In genomic region chr2:51350100-51350499, GRCh38 we compare ENCODE assay signal across 22 cellular contexts.
DNase-seq lines count a peak whose midpoint lies in the region; ATAC-seq, FAIRE-seq and TF ChIP-seq lines count a peak whose summit lies in the region.
"Had no signal": no experiment of that assay in that cellular context is flagged by ENCODE, and none has a peak within 500 bp of the region (broad histone marks: within the 10 kb centered on the region; RNA-seq: fewer than 3 reads in every experiment).

No MANE protein-coding gene starts in this region.

- DNase-seq in HS-5 (ENCODE audit: low read depth) = peak; percentile 56
- DNase-seq in amniotic epithelial cell (ENCODE audit: low read depth) = peak; percentile 69
- DNase-seq in fibroblast of lung (ENCODE audit: low read depth in 2 of 2) = peak; percentile 26 to 84
- DNase-seq in osteoblast (ENCODE audit: insufficient read length, low spot score, missing footprints) = peak; percentile 26
- DNase-seq in kidney = no peak
- no peak for DNase-seq in tibial artery
- DNase-seq: activated CD4-positive, alpha-beta T cell treated with anti-CD3 and anti-CD28 coated beads for 1 hour; activated CD8-positive, alpha-beta T cell treated with anti-CD3 and anti-CD28 coated beads, Interleukin-2, amount 10 ng/mL, durations not matched to agents 7 days and 5 days; activated gamma-delta T cell treated with Interleukin-2 at 50 U/mL for 16 hours; adrenal gland; AML-193; CD8-positive, alpha-beta memory T cell; GM23248; NCI-H1417 treated with DMSO at 0.1 percent for 48 hours; NCI-H524; stimulated activated naive CD8-positive, alpha-beta T cell treated with anti-CD3 and anti-CD28 coated beads, Interleukin-15, amount 100 ng/mL, for 72 hours; SW 1271; trophoblast cell had no signal

- H3K9me3 ChIP-seq in fibroblast of lung (ENCODE audit: control insufficient read depth, insufficient read depth, low read depth, low read length) = no peaks in the 10 kb centered on the region
- H3K9me3 ChIP-seq in osteoblast (ENCODE audit: low read depth, low read length) = no peaks in the 10 kb centered on the region
- no peaks in the 10 kb centered on the region for H3K9me3 ChIP-seq in kidney (ENCODE audit: control insufficient read depth in 1 of 2, low read length in 2 of 2)
- H3K9me3 ChIP-seq in tibial artery = no peaks in the 10 kb centered on the region
- H3K9me3 ChIP-seq: adrenal gland, right atrium auricular region had no signal

- FAIRE-seq in kidney (lab: Jason Lieb, UNC) = no peak

- intact Hi-C loops in kidney (cut with DNase I) = no loop called here
- intact Hi-C loops in tibial artery (cut with DNase I; ENCODE audit: low total_unique reads) = no loop called here

- no peaks in the 10 kb centered on the region for H3K36me3 ChIP-seq in fibroblast of lung (ENCODE audit: control insufficient read depth, insufficient read depth, low read length)
- no peaks in the 10 kb centered on the region for H3K36me3 ChIP-seq in osteoblast (ENCODE audit: insufficient read depth, low read length)
- H3K36me3 ChIP-seq in kidney (ENCODE audit: control insufficient read depth in 1 of 2, insufficient read depth in 2 of 2, low read length in 2 of 2) = no peaks in the 10 kb centered on the region
- no peaks in the 10 kb centered on the region for H3K36me3 ChIP-seq in tibial artery
- H3K36me3 ChIP-seq: adrenal gland, right atrium auricular region had no signal

- no peaks in the 10 kb centered on the region for H4K20me1 ChIP-seq in fibroblast of lung (ENCODE audit: control insufficient read depth, extremely low read depth, insufficient read depth, low read length)
- H4K20me1 ChIP-seq in osteoblast (ENCODE audit: insufficient read depth, low read length) = no peaks in the 10 kb centered on the region

- TF ChIP-seq CTCF in fibroblast of lung (conservative IDR thresholded peaks at IDR 0.05 in 1 of 2, IDR thresholded peaks at IDR 0.05 in 1 of 2; ENCODE audit: low read depth in 1 of 2, low read length in 2 of 2) = no peak
- no peak for TF ChIP-seq CTCF in osteoblast (IDR thresholded peaks at IDR 0.05; ENCODE audit: extremely low read depth, low read depth, low read length)
- TF ChIP-seq CTCF in kidney (IDR thresholded peaks at IDR 0.05; ENCODE audit: borderline replicate concordance, extremely low read depth, insufficient read depth) = no peak
- TF ChIP-seq CTCF in tibial artery (IDR thresholded peaks at IDR 0.05) = no peak

- H3K9ac ChIP-seq in fibroblast of lung (ENCODE audit: insufficient read depth, low read length) (no peak overlapping the region), kidney (ENCODE audit: low read length in 2 of 2) (no peak overlapping the region)
- H3K9ac ChIP-seq: GM23248 had no signal

- no peaks in the 10 kb centered on the region for H3K27me3 ChIP-seq in fibroblast of lung (ENCODE audit: control insufficient read depth, insufficient read depth, low read length)
- H3K27me3 ChIP-seq in osteoblast (ENCODE audit: insufficient read depth, low read length) = no peaks in the 10 kb centered on the region
- no peaks in the 10 kb centered on the region for H3K27me3 ChIP-seq in tibial artery
- H3K27me3 ChIP-seq: adrenal gland, right atrium auricular region had no signal

- H3K4me3 ChIP-seq in fibroblast of lung (replicated peaks in 1 of 4; ENCODE audit: control extremely low read depth in 1 of 4, insufficient read depth in 1 of 4, low read depth in 3 of 4, low read length in 4 of 4) (peak overlapping the region in 1 of 4 experiments; percentile 10), osteoblast (ENCODE audit: insufficient read depth, low read length) (peak overlapping the region; percentile 27), kidney (ENCODE audit: low read length in 2 of 2) (no peak overlapping the region), tibial artery (no peak overlapping the region)
- H3K4me3 ChIP-seq: adrenal gland, GM23248, right atrium auricular region had no signal

- no peak overlapping the region for H3K27ac ChIP-seq in fibroblast of lung (ENCODE audit: insufficient read depth, low read length)
- H3K27ac ChIP-seq in osteoblast (ENCODE audit: low read depth, low read length) = peak overlapping the region; percentile 67
- no peak overlapping the region for H3K27ac ChIP-seq in kidney (ENCODE audit: low read depth in 2 of 2, low read length in 2 of 2)
- no peak overlapping the region for H3K27ac ChIP-seq in tibial artery
- H3K27ac ChIP-seq: adrenal gland, epithelial cell of prostate, GM23248, right atrium auricular region had no signal

- H2AFZ ChIP-seq in fibroblast of lung (ENCODE audit: low read length) (no peak overlapping the region), osteoblast (ENCODE audit: low read length) (peak overlapping the region; percentile 78)
- H2AFZ ChIP-seq: GM23248 had no signal

- ATAC-seq in GM18861 (IDR thresholded peaks at IDR 0.05; ENCODE audit: unreplicated experiment) (no peak), GM21717 (IDR thresholded peaks at IDR 0.05; ENCODE audit: unreplicated experiment) (no peak)
- ATAC-seq: activated CD8-positive, alpha-beta T cell treated with anti-CD3 and anti-CD28 coated beads, Interleukin-2, amount 10 ng/mL, durations not matched to agents 7 days and 5 days; stimulated activated naive CD8-positive, alpha-beta T cell treated with anti-CD3 and anti-CD28 coated beads, Interleukin-15, amount 100 ng/mL, for 72 hours had no signal

- no peak overlapping the region for H3K4me2 ChIP-seq in fibroblast of lung (ENCODE audit: extremely low read depth, insufficient read depth, low read length)
- H3K4me2 ChIP-seq in osteoblast (ENCODE audit: insufficient read depth, low read length) = peak overlapping the region; percentile 27

- H3K4me1 ChIP-seq in fibroblast of lung (ENCODE audit: control insufficient read depth, extremely low read depth, insufficient read depth, low read length) (no peaks in the 10 kb centered on the region), osteoblast (ENCODE audit: insufficient read depth, low read length) (no peaks in the 10 kb centered on the region), kidney (ENCODE audit: control insufficient read depth in 1 of 2, insufficient read depth in 1 of 2, low read depth in 1 of 2, low read length in 2 of 2) (no peaks in the 10 kb centered on the region), tibial artery (no peaks in the 10 kb centered on the region)
- H3K4me1 ChIP-seq: adrenal gland, right atrium auricular region had no signal

- no peaks in the 10 kb centered on the region for H3K79me2 ChIP-seq in fibroblast of lung (ENCODE audit: control insufficient read depth, insufficient read depth, low read length)
- no peaks in the 10 kb centered on the region for H3K79me2 ChIP-seq in osteoblast (ENCODE audit: insufficient read depth, low read length)

Comparison
In these comparisons a context has a peak if more than half of its experiments do, and no peak if none do; other contexts are left out.
1. DNase-seq: peak in HS-5 (single experiment), amniotic epithelial cell (single experiment), fibroblast of lung (2 of 2) and osteoblast (single experiment); none in kidney (single experiment) and tibial artery (0 of 2).